In genomic region chr22:35703861-35704584, GRCh38 we compare ENCODE assay signal across 27 cellular contexts. TPM values are rescaled to one million over a fixed set of nuclear protein-coding genes. Genes with fewer than 3 reads are reported as not detected.
"Had no signal": no experiment of that assay in that cellular context is flagged by ENCODE, and none has a peak within 500 bp of the region (broad histone marks: within the 10 kb centered on the region; RNA-seq: fewer than 3 reads in every experiment).

No MANE protein-coding gene starts in this region.

- H3K4me3 ChIP-seq: adrenal gland, esophagus muscularis mucosa, hepatocyte, lower lobe of right lung, skin epidermis, transverse colon, vagina had no signal

- H3K36me3 ChIP-seq: adrenal gland, esophagus muscularis mucosa, lower lobe of right lung, transverse colon, vagina had no signal

- H3K27ac Mint-ChIP-seq: activated CD4-positive, alpha-beta T cell treated with anti-CD3 and anti-CD28 coated beads, Interleukin-2, amount 10 ng/mL, durations not matched to agents 24 days and 14 days; brain; natural killer cell treated with Interleukin-12 subunit alpha and Interleukin-12 subunit beta and Interleukin-15 and Interleukin-18, amount 100 ng/mL, for 72 hours; progenitor cell of endocrine pancreas had no signal

- H3K27me3 ChIP-seq: adrenal gland, esophagus muscularis mucosa, foreskin keratinocyte, hepatocyte, transverse colon, vagina had no signal

- ATAC-seq: foreskin keratinocyte; lower lobe of right lung; natural killer cell treated with Interleukin-12 subunit alpha and Interleukin-12 subunit beta and Interleukin-15 and Interleukin-18, amount 100 ng/mL, for 72 hours had no signal

- H3K4me1 ChIP-seq: adrenal gland, esophagus muscularis mucosa, foreskin keratinocyte, lower lobe of right lung, vagina had no signal

- H3K4me1 Mint-ChIP-seq: activated CD4-positive, alpha-beta T cell treated with anti-CD3 and anti-CD28 coated beads, Interleukin-2, amount 10 ng/mL, durations not matched to agents 24 days and 14 days; brain had no signal

- H3K27ac ChIP-seq: adrenal gland, esophagus muscularis mucosa, foreskin keratinocyte, hepatocyte, lower lobe of right lung, skin epidermis, transverse colon, vagina had no signal

- H3K36me3 Mint-ChIP-seq: brain; natural killer cell treated with Interleukin-12 subunit alpha and Interleukin-12 subunit beta and Interleukin-15 and Interleukin-18, amount 100 ng/mL, for 72 hours had no signal

- DNase-seq: activated CD4-positive, alpha-beta T cell treated with anti-CD3 and anti-CD28 coated beads, Interleukin-2, amount 10 ng/mL, durations not matched to agents 24 days and 14 days; activated CD4-positive, CD25-positive, alpha-beta regulatory T cell; activated CD8-positive, alpha-beta memory T cell treated with anti-CD3 and anti-CD28 coated beads, Interleukin-2, amount 50 U/mL, for 48 hours; activated effector memory CD4-positive, alpha-beta T cell treated with anti-CD3 and anti-CD28 coated beads, Interleukin-2, amount 50 U/mL, for 16 hours; activated naive CD4-positive, alpha-beta T cell treated with anti-CD3 and anti-CD28 coated beads, Interleukin-2, amount 50 U/mL, for 16 hours; activated T-cell treated with anti-CD3 and anti-CD28 coated beads, Interleukin-2, amount 50 U/mL, for 48 hours; central memory CD4-positive, alpha-beta T cell; cortex of kidney; foreskin keratinocyte; islet precursor cell; lower lobe of right lung; nucleus accumbens; stimulated activated CD4-positive, alpha-beta T cell treated with anti-CD3 and anti-CD28 coated beads, Interleukin-15, amount 100 ng/mL, for 24 hours; stimulated activated CD4-positive, alpha-beta T cell treated with anti-CD3 and anti-CD28 coated beads, Interleukin-2, amount 100 ng/mL, for 48 hours; T1000; transverse colon had no signal

- FAIRE-seq: endometrium had no signal

- H3K27me3 Mint-ChIP-seq: activated CD4-positive, alpha-beta T cell treated with anti-CD3 and anti-CD28 coated beads, Interleukin-2, amount 10 ng/mL, durations not matched to agents 24 days and 14 days; natural killer cell treated with Interleukin-12 subunit alpha and Interleukin-12 subunit beta and Interleukin-15 and Interleukin-18, amount 100 ng/mL, for 72 hours; stimulated activated naive CD8-positive, alpha-beta T cell treated with anti-CD3 and anti-CD28 coated beads, Interleukin-15, Interleukin-2, amounts not matched to agents 100 ng/mL and 50 ng/mL, for 24 hours had no signal

- H3K9me3 ChIP-seq: adrenal gland, esophagus muscularis mucosa, lower lobe of right lung, transverse colon, vagina had no signal

- H3K9me3 Mint-ChIP-seq: activated CD4-positive, alpha-beta T cell treated with anti-CD3 and anti-CD28 coated beads, Interleukin-2, amount 10 ng/mL, durations not matched to agents 24 days and 14 days; natural killer cell treated with Interleukin-12 subunit alpha and Interleukin-12 subunit beta and Interleukin-15 and Interleukin-18, amount 100 ng/mL, for 72 hours; stimulated activated naive CD8-positive, alpha-beta T cell treated with anti-CD3 and anti-CD28 coated beads, Interleukin-15, Interleukin-2, amounts not matched to agents 100 ng/mL and 50 ng/mL, for 24 hours had no signal

- H3K4me3 Mint-ChIP-seq: activated CD4-positive, alpha-beta T cell treated with anti-CD3 and anti-CD28 coated beads, Interleukin-2, amount 10 ng/mL, durations not matched to agents 24 days and 14 days; brain; natural killer cell treated with Interleukin-12 subunit alpha and Interleukin-12 subunit beta and Interleukin-15 and Interleukin-18, amount 100 ng/mL, for 72 hours; stimulated activated naive CD8-positive, alpha-beta T cell treated with anti-CD3 and anti-CD28 coated beads, Interleukin-15, Interleukin-2, amounts not matched to agents 100 ng/mL and 50 ng/mL, for 24 hours had no signal

RNA-seq across cellular contexts. Expression of gene APOL5, which starts 13.6 kb away (rescaled TPM):
- total RNA-seq: activated CD4-positive, alpha-beta T cell treated with anti-CD3 and anti-CD28 coated beads, Interleukin-2, amount 10 ng/mL, durations not matched to agents 24 days and 14 days; adrenal gland; foreskin keratinocyte; hepatocyte; lower lobe of right lung; natural killer cell treated with Interleukin-12 subunit alpha and Interleukin-12 subunit beta and Interleukin-15 and Interleukin-18, amount 100 ng/mL, for 72 hours; progenitor cell of endocrine pancreas; T-helper 1 cell treated with Interleukin-12 subunit alpha and Interleukin-12 subunit beta and Interleukin-4 antibody, amounts not matched to agents 30 ng/mL and 1 ng/mL, for 36 hours; transverse colon; vagina had no signal
- polyA plus RNA-seq: adrenal gland, foreskin keratinocyte, hepatocyte had no signal
